ENCODE assay signal across 22 cellular contexts in genomic region chr10:47189802-47190201, GRCh38.
"Had no signal": no experiment of that assay in that cellular context is flagged by ENCODE, and none has a peak within 500 bp of the region (broad histone marks: within the 10 kb centered on the region; RNA-seq: fewer than 3 reads in every experiment).

No MANE protein-coding gene starts in this region.

- H3K27me3 ChIP-seq: adrenal gland, body of pancreas, colonic mucosa, spleen, testis, transverse colon had no signal

- H3K4me1 ChIP-seq: adrenal gland, body of pancreas, colonic mucosa, left ventricle myocardium inferior, spleen, testis, transverse colon had no signal

- H3K9me3 ChIP-seq: adrenal gland, body of pancreas, colonic mucosa, left ventricle myocardium inferior, mucosa of descending colon, spleen, testis, transverse colon had no signal

- H3K27ac ChIP-seq: adrenal gland, body of pancreas, colonic mucosa, epithelial cell of prostate, left ventricle myocardium inferior, spleen, testis, transverse colon had no signal

- DNase-seq: activated B cell treated with CpG ODN at 0.5 μM for 24 hours; activated CD4-positive, alpha-beta T cell treated with anti-CD3 and anti-CD28 coated beads, Interleukin-2, amount 50 U/mL, for 1 hour; activated CD8-positive, alpha-beta memory T cell treated with anti-CD3 and anti-CD28 coated beads, Interleukin-2, amount 10 ng/mL, durations not matched to agents 7 days and 5 days; activated CD8-positive, alpha-beta T cell treated with anti-CD3 and anti-CD28 coated beads, Interleukin-2, amount 10 ng/mL, durations not matched to agents 7 days and 5 days; activated naive CD4-positive, alpha-beta T cell; activated T-cell treated with anti-CD3 and anti-CD28 coated beads, Interleukin-2, amount 50 U/mL, for 72 hours; adrenal gland; aorta; body of pancreas; cerebellar nuclear complex; colonic mucosa; effector CD8-positive, alpha-beta T cell; left ventricle myocardium inferior; mucosa of descending colon; posterior cingulate gyrus; spleen; stimulated activated CD4-positive, alpha-beta T cell treated with anti-CD3 and anti-CD28 coated beads, Interleukin-2, amount 100 ng/mL, for 48 hours; stimulated activated naive CD8-positive, alpha-beta T cell treated with anti-CD3 and anti-CD28 coated beads, Interleukin-15, Interleukin-2, amounts not matched to agents 100 U/mL and 50 U/mL, for 24 hours; testis; transverse colon had no signal

- H3K36me3 ChIP-seq: adrenal gland, colonic mucosa, left ventricle myocardium inferior, spleen, transverse colon had no signal

- H3K4me3 ChIP-seq: adrenal gland, body of pancreas, colonic mucosa, left ventricle myocardium inferior, lung, mucosa of descending colon, spleen, testis, transverse colon had no signal
